22 cellular contexts compared by ENCODE assay signal in the genomic region with DNA sequence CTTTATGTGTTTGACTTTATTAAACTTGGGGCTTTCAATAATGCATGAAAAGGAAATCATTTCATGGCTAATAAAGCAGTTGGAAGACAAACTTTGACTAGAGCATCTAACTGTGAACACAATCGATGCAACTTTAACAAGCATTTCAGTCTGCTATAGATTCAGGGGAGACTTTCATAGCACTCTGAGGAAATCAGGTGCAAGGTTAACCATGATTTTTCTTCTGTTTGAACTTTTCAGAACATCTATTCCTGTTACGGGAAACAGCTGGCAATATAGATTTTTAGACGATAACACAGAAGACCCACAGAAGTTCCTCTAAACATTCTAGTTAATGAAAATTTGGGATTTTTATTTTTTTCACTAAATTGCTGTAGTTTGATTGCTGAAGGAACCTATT.
"Had no signal": no experiment of that assay in that cellular context is flagged by ENCODE, and none has a peak within 500 bp of the region (broad histone marks: within the 10 kb centered on the region; RNA-seq: fewer than 3 reads in every experiment).

No MANE protein-coding gene starts in this region.

- H3K4me1 ChIP-seq: breast epithelium, gastrocnemius medialis, tibial artery had no signal

- H3K9me3 Mint-ChIP-seq: stimulated activated effector memory CD8-positive, alpha-beta T cell treated with anti-CD3 and anti-CD28 coated beads, Interleukin-12 subunit alpha, Interleukin-12 subunit beta, amount 100 ng/mL, for 72 hours; stimulated activated naive CD8-positive, alpha-beta T cell treated with anti-CD3 and anti-CD28 coated beads, Interleukin-15, amount 100 ng/mL, for 72 hours had no signal

- H3K27ac Mint-ChIP-seq: endodermal cell; stimulated activated effector memory CD8-positive, alpha-beta T cell treated with anti-CD3 and anti-CD28 coated beads, Interleukin-12 subunit alpha, Interleukin-12 subunit beta, amount 100 ng/mL, for 72 hours had no signal

- H3K27me3 ChIP-seq: tibial artery had no signal

- H3K4me3 ChIP-seq: breast epithelium, coronary artery, esophagus squamous epithelium, gastrocnemius medialis, tibial artery had no signal

- H3K36me3 ChIP-seq: breast epithelium, esophagus squamous epithelium, gastrocnemius medialis, tibial artery had no signal

- H3K36me3 Mint-ChIP-seq: stimulated activated effector memory CD8-positive, alpha-beta T cell treated with anti-CD3 and anti-CD28 coated beads, Interleukin-12 subunit alpha, Interleukin-12 subunit beta, amount 100 ng/mL, for 72 hours had no signal

- H3K27ac ChIP-seq: breast epithelium, coronary artery, esophagus squamous epithelium, gastrocnemius medialis, tibial artery had no signal

- ATAC-seq: gastrocnemius medialis; left ventricle myocardium superior; sciatic nerve; stimulated activated naive CD8-positive, alpha-beta T cell treated with anti-CD3 and anti-CD28 coated beads, Interleukin-15, amount 100 ng/mL, for 72 hours had no signal

- DNase-seq: activated CD4-positive, alpha-beta T cell treated with anti-CD3 and anti-CD28 coated beads for 48 hours; activated CD8-positive, alpha-beta memory T cell treated with anti-CD3 and anti-CD28 coated beads, Interleukin-2, amount 50 U/mL, for 48 hours; activated effector memory CD4-positive, alpha-beta T cell treated with anti-CD3 and anti-CD28 coated beads, Interleukin-2, amount 50 U/mL, for 16 hours; activated naive CD4-positive, alpha-beta T cell treated with anti-CD3 and anti-CD28 coated beads, Interleukin-2, amount 50 U/mL, for 16 hours; activated T-cell treated with anti-CD3 and anti-CD28 coated beads, Interleukin-2, amount 50 U/mL, for 48 hours; amniotic stem cell; cerebellar nuclear complex; endodermal cell; esophagus squamous epithelium; gastrocnemius medialis; hippocampal formation; left ventricle myocardium superior; mammary epithelial cell; midbrain; stimulated activated CD4-positive, alpha-beta T cell treated with anti-CD3 and anti-CD28 coated beads, Interleukin-2, amount 100 ng/mL, for 24 hours; stimulated activated naive CD8-positive, alpha-beta T cell treated with anti-CD3 and anti-CD28 coated beads, Interleukin-15, amount 100 ng/mL, for 72 hours; tibial artery had no signal

- H3K27me3 Mint-ChIP-seq: stimulated activated naive CD8-positive, alpha-beta T cell treated with anti-CD3 and anti-CD28 coated beads, Interleukin-15, amount 100 ng/mL, for 72 hours had no signal

- H3K4me3 Mint-ChIP-seq: endodermal cell; neural crest cell; stimulated activated effector memory CD8-positive, alpha-beta T cell treated with anti-CD3 and anti-CD28 coated beads, Interleukin-12 subunit alpha, Interleukin-12 subunit beta, amount 100 ng/mL, for 72 hours; stimulated activated naive CD8-positive, alpha-beta T cell treated with anti-CD3 and anti-CD28 coated beads, Interleukin-15, amount 100 ng/mL, for 72 hours had no signal

- H3K9me3 ChIP-seq: breast epithelium, esophagus squamous epithelium, gastrocnemius medialis, tibial artery had no signal

- H3K4me1 Mint-ChIP-seq: neural crest cell had no signal
